ENCODE assay signal across 16 cellular contexts in the genomic region with DNA sequence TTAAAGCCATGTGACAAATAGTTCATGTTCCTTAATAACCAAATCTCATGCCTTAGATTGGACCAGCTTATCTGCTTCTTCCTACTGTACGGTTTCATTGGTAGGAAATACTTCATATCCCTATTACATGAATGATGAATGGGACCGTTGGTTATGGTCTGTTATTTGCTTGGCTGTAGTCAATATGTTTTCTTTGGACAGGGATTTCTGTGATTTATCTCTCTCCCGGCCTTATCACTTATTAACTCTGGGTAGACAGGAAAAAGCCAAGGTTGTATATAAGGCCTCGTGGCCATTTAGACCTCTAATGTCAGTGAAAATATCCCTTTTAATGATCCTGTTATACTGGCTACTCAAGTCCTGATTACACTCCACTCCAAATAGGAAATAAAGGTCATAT.
DNase-seq lines count a peak whose midpoint lies in the region; ATAC-seq and TF ChIP-seq lines count a peak whose summit lies in the region.
"Had no signal": no experiment of that assay in that cellular context is flagged by ENCODE, and none has a peak within 500 bp of the region (broad histone marks: within the 10 kb centered on the region; RNA-seq: fewer than 3 reads in every experiment).

No MANE protein-coding gene starts in this region.

- H3K4me3 Mint-ChIP-seq in naive thymus-derived CD8-positive, alpha-beta T cell, result no peak overlapping the region

- TF ChIP-seq CTCF in coronary artery (IDR thresholded peaks at IDR 0.05), result no peak
- TF ChIP-seq CTCF in suprapubic skin (IDR thresholded peaks at IDR 0.05), result no peak
- no peak for TF ChIP-seq CTCF in OCI-LY7 (conservative IDR thresholded peaks at IDR 0.05; ENCODE audit: low read length)
- no peak for TF ChIP-seq CTCF in WERI-Rb-1 (IDR thresholded peaks at IDR 0.05; ENCODE audit: low read depth, low read length)

- no peaks in the 10 kb centered on the region for H3K9me3 ChIP-seq in suprapubic skin
- H3K9me3 ChIP-seq in OCI-LY7 (ENCODE audit: low read length), result no peaks in the 10 kb centered on the region
- H3K9me3 ChIP-seq in WERI-Rb-1 (ENCODE audit: severe bottlenecking), result no peaks in the 10 kb centered on the region
- H3K9me3 ChIP-seq: BE2C, Peyer's patch had no signal

- BruUV-seq in OCI-LY7 (replicated peaks; lab: Mats Ljungman, UMichigan), result no TSS peak

- no peak overlapping the region for H3K4me2 ChIP-seq in OCI-LY7 (ENCODE audit: low read length)

- H3K4me1 Mint-ChIP-seq in naive thymus-derived CD8-positive, alpha-beta T cell, result peaks cover 4 to 42% (median 7%) of the 10 kb centered on the region in 4 donors

- H3K36me3 Mint-ChIP-seq in naive thymus-derived CD8-positive, alpha-beta T cell, result peaks cover 0 to 5% (median 0%) of the 10 kb centered on the region in 3 donors

- H3K36me3 ChIP-seq in suprapubic skin (no peaks in the 10 kb centered on the region), OCI-LY7 (ENCODE audit: insufficient read depth, low read length) (peaks cover 19% of the 10 kb centered on the region), WERI-Rb-1 (no peaks in the 10 kb centered on the region)
- H3K36me3 ChIP-seq: BE2C, Peyer's patch had no signal

- intact Hi-C loops in OCI-LY7 (cut with micrococcal nuclease; ENCODE audit: unreplicated experiment), result no loop called here

- H3K27ac Mint-ChIP-seq in naive thymus-derived CD8-positive, alpha-beta T cell, result no peak overlapping the region

- H3K9me3 Mint-ChIP-seq in naive thymus-derived CD8-positive, alpha-beta T cell, result peaks cover 0 to 5% (median 0%) of the 10 kb centered on the region in 9 donors

- CTCF ChIA-PET in OCI-LY7 (lab: Charles Lee; ENCODE audit: unreplicated experiment), result no interaction called here

- WGBS in suprapubic skin, result 41% methylated on average over 4 of the region's 4 CpGs

- peaks cover 0 to 11% (median 6%) of the 10 kb centered on the region in 5 donors for H3K27me3 Mint-ChIP-seq in naive thymus-derived CD8-positive, alpha-beta T cell

- H2AFZ ChIP-seq in OCI-LY7 (ENCODE audit: low read length), result no peak overlapping the region

- no peaks in the 10 kb centered on the region for H4K20me1 ChIP-seq in OCI-LY7 (ENCODE audit: insufficient read depth, low read length)

- no peak for TF ChIP-seq POLR2A in suprapubic skin (IDR thresholded peaks at IDR 0.05)

- no peaks in the 10 kb centered on the region for H3K9me2 ChIP-seq in OCI-LY7 (ENCODE audit: insufficient read depth, low read length)

- ATAC-seq in SK-N-SH treated with all-trans-retinoic acid at 6 μM for 48 hours (no peak), left lobe of liver (peak; percentile 90)
- no peak for ATAC-seq in naive thymus-derived CD8-positive, alpha-beta T cell

- H3K4me1 ChIP-seq in suprapubic skin (peaks cover 18% of the 10 kb centered on the region), OCI-LY7 (ENCODE audit: insufficient read depth, low read length, poor library complexity, severe bottlenecking) (peaks cover 83% of the 10 kb centered on the region)
- H3K4me1 ChIP-seq: Peyer's patch had no signal

- TF ChIP-seq EP300 in suprapubic skin (IDR thresholded peaks at IDR 0.05), result no peak

- H3K27me3 ChIP-seq in suprapubic skin (no peaks in the 10 kb centered on the region), WERI-Rb-1 (ENCODE audit: insufficient read depth, low read depth, severe bottlenecking) (no peaks in the 10 kb centered on the region)
- H3K27me3 ChIP-seq: BE2C, Peyer's patch had no signal

- no peak overlapping the region for H3K4me3 ChIP-seq in coronary artery
- no peak overlapping the region for H3K4me3 ChIP-seq in suprapubic skin
- H3K4me3 ChIP-seq in OCI-LY7 (ENCODE audit: low read depth, low read length, poor library complexity, severe bottlenecking), result no peak overlapping the region
- no peak overlapping the region for H3K4me3 ChIP-seq in WERI-Rb-1 (ENCODE audit: low read depth, low read length)
- H3K4me3 ChIP-seq: Peyer's patch had no signal

- H3K27ac ChIP-seq in coronary artery (peak overlapping the region; percentile 36 to 70), suprapubic skin (peak overlapping the region; percentile 56), OCI-LY7 (ENCODE audit: low read depth, low read length, poor library complexity, severe bottlenecking) (no peak overlapping the region), WERI-Rb-1 (no peak overlapping the region)
- H3K27ac ChIP-seq: Peyer's patch had no signal

- DNase-seq in coronary artery (ENCODE audit: low spot score), result no peak
- no peak for DNase-seq in left lobe of liver (ENCODE audit: low spot score)
- DNase-seq in suprapubic skin (ENCODE audit: low spot score in 2 of 2), result no peak
- no peak for DNase-seq in OCI-LY7 (ENCODE audit: low spot score)
- no peak for DNase-seq in naive thymus-derived CD8-positive, alpha-beta T cell
- DNase-seq in WERI-Rb-1, result no peak
- DNase-seq: BE2C, DMS 273 treated with DMSO at 0.1 percent for 48 hours, MM.1S, NCI-H1105 treated with DMSO at 0.1 percent for 48 hours, NCI-H187 treated with DMSO at 0.1 percent for 48 hours, NCI-H2171, NCI-H774, Peyer's patch, SHP77 treated with DMSO at 0.1 percent for 48 hours had no signal

- H3K79me2 ChIP-seq in OCI-LY7 (ENCODE audit: insufficient read depth, low read depth, low read length), result peaks cover 3% of the 10 kb centered on the region; the same call in 1 of the 2 replicates

- POLR2A ChIA-PET in OCI-LY7 (lab: Charles Lee), result interaction anchor here (0.9 to 1.5 kb wide), 3 partner anchors 8 to 17 kb away, joined by 3 to 4 read pairs (median 3); no protein-coding TSS in a partner anchor
- POLR2A ChIA-PET in naive thymus-derived CD8-positive, alpha-beta T cell (lab: Charles Lee), result no interaction called here

TF ChIP-seq in SK-N-SH treated with all-trans-retinoic acid at 6 μM for 48 hours, 23 proteins besides CTCF, POLR2A, EP300 and RAD21:
- no peak for TF ChIP-seq BACH2 (CRISPR knock-in tag; IDR thresholded peaks at IDR 0.05; ENCODE audit: borderline replicate concordance)
- TF ChIP-seq, protein P1, sequence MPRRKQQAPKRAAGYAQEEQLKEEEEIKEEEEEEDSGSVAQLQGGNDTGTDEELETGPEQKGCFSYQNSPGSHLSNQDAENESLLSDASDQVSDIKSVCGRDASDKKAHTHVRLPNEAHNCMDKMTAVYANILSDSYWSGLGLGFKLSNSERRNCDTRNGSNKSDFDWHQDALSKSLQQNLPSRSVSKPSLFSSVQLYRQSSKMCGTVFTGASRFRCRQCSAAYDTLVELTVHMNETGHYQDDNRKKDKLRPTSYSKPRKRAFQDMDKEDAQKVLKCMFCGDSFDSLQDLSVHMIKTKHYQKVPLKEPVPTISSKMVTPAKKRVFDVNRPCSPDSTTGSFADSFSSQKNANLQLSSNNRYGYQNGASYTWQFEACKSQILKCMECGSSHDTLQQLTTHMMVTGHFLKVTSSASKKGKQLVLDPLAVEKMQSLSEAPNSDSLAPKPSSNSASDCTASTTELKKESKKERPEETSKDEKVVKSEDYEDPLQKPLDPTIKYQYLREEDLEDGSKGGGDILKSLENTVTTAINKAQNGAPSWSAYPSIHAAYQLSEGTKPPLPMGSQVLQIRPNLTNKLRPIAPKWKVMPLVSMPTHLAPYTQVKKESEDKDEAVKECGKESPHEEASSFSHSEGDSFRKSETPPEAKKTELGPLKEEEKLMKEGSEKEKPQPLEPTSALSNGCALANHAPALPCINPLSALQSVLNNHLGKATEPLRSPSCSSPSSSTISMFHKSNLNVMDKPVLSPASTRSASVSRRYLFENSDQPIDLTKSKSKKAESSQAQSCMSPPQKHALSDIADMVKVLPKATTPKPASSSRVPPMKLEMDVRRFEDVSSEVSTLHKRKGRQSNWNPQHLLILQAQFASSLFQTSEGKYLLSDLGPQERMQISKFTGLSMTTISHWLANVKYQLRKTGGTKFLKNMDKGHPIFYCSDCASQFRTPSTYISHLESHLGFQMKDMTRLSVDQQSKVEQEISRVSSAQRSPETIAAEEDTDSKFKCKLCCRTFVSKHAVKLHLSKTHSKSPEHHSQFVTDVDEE (CRISPR knock-in tag; IDR thresholded peaks at IDR 0.05), result peak; percentile 73

Comparison
In these comparisons a context has a peak if more than half of its experiments do, and no peak if none do; other contexts are left out.
1. H3K27ac ChIP-seq: peak in coronary artery (2 of 2) and suprapubic skin (single experiment); none in OCI-LY7 (single experiment) and WERI-Rb-1 (single experiment).